In genomic region chr11:103396237-103396636, GRCh38 we compare ENCODE assay signal across 16 cellular contexts.
"Had no signal": no experiment of that assay in that cellular context is flagged by ENCODE, and none has a peak within 500 bp of the region (broad histone marks: within the 10 kb centered on the region; RNA-seq: fewer than 3 reads in every experiment).

No MANE protein-coding gene starts in this region.

- H3K4me1 ChIP-seq: gastrocnemius medialis, heart left ventricle, tibial nerve, uterus had no signal

- DNase-seq: activated CD4-positive, alpha-beta T cell treated with anti-CD3 and anti-CD28 coated beads for 1 hour; activated CD4-positive, alpha-beta T cell treated with anti-CD3 and anti-CD28 coated beads, Interleukin-2, amount 50 U/mL, for 4 hours; activated naive CD4-positive, alpha-beta T cell treated with anti-CD3 and anti-CD28 coated beads, Interleukin-2, amount 10 ng/mL, durations not matched to agents 7 days and 5 days; cortex of kidney; effector CD8-positive, alpha-beta T cell; gastrocnemius medialis; heart left ventricle; naive thymus-derived CD8-positive, alpha-beta T cell; stimulated activated CD4-positive, alpha-beta T cell treated with anti-CD3 and anti-CD28 coated beads, Interleukin-4, amount 100 ng/mL, for 24 hours; stimulated activated naive CD4-positive, alpha-beta T cell treated with Interleukin-2 at 50 U/mL for 16 hours; substantia nigra; uterus had no signal

- ATAC-seq: gastrocnemius medialis; heart left ventricle; left lobe of liver; naive thymus-derived CD8-positive, alpha-beta T cell had no signal

- H3K36me3 ChIP-seq: gastrocnemius medialis, neutrophil, uterus had no signal

- H3K4me3 ChIP-seq: gastrocnemius medialis, heart left ventricle, tibial nerve, uterus had no signal

- H3K27me3 ChIP-seq: gastrocnemius medialis, heart left ventricle, neutrophil, tibial nerve, uterus had no signal

- H3K27ac ChIP-seq: gastrocnemius medialis, heart left ventricle, neutrophil, tibial nerve, uterus, VCaP had no signal

- H3K9me3 ChIP-seq: gastrocnemius medialis, neutrophil, uterus had no signal
